Comparison of ENCODE assay signal across 21 cellular contexts in genomic region chr5:67299317-67299716, GRCh38.
DNase-seq lines count a peak whose midpoint lies in the region; ATAC-seq, FAIRE-seq and TF ChIP-seq lines count a peak whose summit lies in the region.
"Had no signal": no experiment of that assay in that cellular context is flagged by ENCODE, and none has a peak within 500 bp of the region (broad histone marks: within the 10 kb centered on the region; RNA-seq: fewer than 3 reads in every experiment).

No MANE protein-coding gene starts in this region.

- FAIRE-seq in GM12878 (lab: Jason Lieb, UNC) = no peak

- RAD21 ChIA-PET in GM12878 (lab: Charles Lee; ENCODE audit: unreplicated experiment) = no interaction called here

- TF ChIP-seq RAD21 in GM12878 (IDR thresholded peaks at IDR 0.05; ENCODE audit: insufficient read depth, low read depth, low read length) = no peak

- H3K79me2 ChIP-seq in GM12878 (ENCODE audit: control insufficient read depth, insufficient read depth, low read length) = no peaks in the 10 kb centered on the region

- POLR2A ChIA-PET in GM12878 (lab: Charles Lee) = no interaction called here

- H3K4me1 ChIP-seq in GM12878 (ENCODE audit: control insufficient read depth, insufficient read depth, low read length) (no peaks in the 10 kb centered on the region), uterus (peaks cover 0 to 6% of the 10 kb centered on the region in 2 donors)
- H3K4me1 ChIP-seq: right lobe of liver had no signal

- intact Hi-C loops in GM12878 (cut with micrococcal nuclease; ENCODE audit: unreplicated experiment) (no loop called here), uterus (cut with DNase I; ENCODE audit: low total_unique reads) (no loop called here)

- SMC1A ChIA-PET in GM12878 (lab: Charles Lee; ENCODE audit: uncharacterized antibody, unreplicated experiment) = no interaction called here

- in situ Hi-C loops in GM12878 (cut with MboI) = no loop called here

- WGBS in GM12878 (ENCODE audit: insufficient coverage, insufficient replicate concordance, low lambda C conversion rate, missing lambda C conversion rate) = 34% methylated on average over 1 of the region's 1 CpG

- no peak overlapping the region for H3K4me2 ChIP-seq in GM12878 (ENCODE audit: control insufficient read depth, insufficient read depth)
- H3K4me2 ChIP-seq: KMS-11 had no signal

- H3K9ac ChIP-seq in GM12878 (ENCODE audit: control insufficient read depth, insufficient read depth, low read length) = no peak overlapping the region
- H3K9ac ChIP-seq: BLaER1 treated with 17β-estradiol and CSF1 and Interleukin-3, amounts not matched to agents 10 nM and 100 nM; KMS-11 had no signal

- H3K27ac ChIP-seq in GM12878 (ENCODE audit: control insufficient read depth, insufficient read depth) (no peak overlapping the region), uterus (peak overlapping the region; percentile 91 to 94)
- H3K27ac ChIP-seq: KMS-11, right lobe of liver had no signal

- ATAC-seq in GM12878 = peak; percentile 31; the same call in 1 of the 3 replicates
- ATAC-seq: right lobe of liver, Right ventricle myocardium inferior had no signal

- DNase-seq in HCEC 1CT = peak; percentile 34
- DNase-seq in GM12878 (ENCODE audit: low read depth, low spot score) = no peak
- DNase-seq in kidney glomerular epithelial cell (lab: John Stamatoyannopoulos, UW) = peak; percentile 48
- DNase-seq in uterus = no peak
- no peak for DNase-seq in CD1c-positive myeloid dendritic cell (ENCODE audit: extremely low spot score)
- DNase-seq in activated CD4-positive, CD25-positive, alpha-beta regulatory T cell (lab: John Stamatoyannopoulos, UW) = no peak
- no peak for DNase-seq in NCI-H748 treated with DMSO at 0.1 percent for 48 hours (lab: John Stamatoyannopoulos, UW)
- DNase-seq: activated CD4-positive, alpha-beta T cell treated with anti-CD3 and anti-CD28 coated beads, Interleukin-2, amount 10 ng/mL, durations not matched to agents 24 days and 14 days; activated naive CD8-positive, alpha-beta T cell treated with anti-CD3 and anti-CD28 coated beads, Interleukin-2, amount 10 ng/mL, durations not matched to agents 7 days and 5 days; dermis blood vessel endothelial cell; DMS 273 treated with DMSO at 0.1 percent for 48 hours; head of caudate nucleus; NCI-H1048; NCI-H2081 treated with DMSO at 0.1 percent for 48 hours; right lobe of liver; stimulated activated naive CD4-positive, alpha-beta T cell treated with Interleukin-2 at 50 U/mL for 16 hours; SW 1271; thyroid gland had no signal

- no peaks in the 10 kb centered on the region for H4K20me1 ChIP-seq in GM12878 (ENCODE audit: control insufficient read depth, insufficient read depth)
- H4K20me1 ChIP-seq: BLaER1 treated with 17β-estradiol and CSF1 and Interleukin-3, amounts not matched to agents 10 nM and 100 nM had no signal

- no peak for TF ChIP-seq EP300 in GM12878 (IDR thresholded peaks at IDR 0.05; ENCODE audit: borderline replicate concordance in 1 of 2, control insufficient read depth in 1 of 2, low read depth in 2 of 2, low read length in 2 of 2)

- H2AFZ ChIP-seq in GM12878 (ENCODE audit: control insufficient read depth, low read depth, low read length) = no peak overlapping the region

- H3K36me3 ChIP-seq in GM12878 (ENCODE audit: control insufficient read depth in 2 of 2, insufficient read depth in 2 of 2, low read length in 1 of 2) = no peaks in the 10 kb centered on the region
- H3K36me3 ChIP-seq in uterus = no peaks in the 10 kb centered on the region
- H3K36me3 ChIP-seq: BLaER1 treated with 17β-estradiol and CSF1 and Interleukin-3, amounts not matched to agents 10 nM and 100 nM; right lobe of liver; thyroid gland had no signal

- no TSS peak for BruUV-seq in GM12878 (replicated peaks; lab: Mats Ljungman, UMichigan)

- no peak for TF ChIP-seq CTCF in GM12878 (IDR thresholded peaks at IDR 0.05 in 2 of 3, conservative IDR thresholded peaks at IDR 0.05 in 1 of 3; ENCODE audit: control insufficient read depth in 2 of 3, extremely low read depth in 1 of 3, insufficient read depth in 1 of 3, low read depth in 3 of 3, low read length in 3 of 3)
- no peak for TF ChIP-seq CTCF in uterus (IDR thresholded peaks at IDR 0.05)

- TF ChIP-seq POLR2A in GM12878 (IDR thresholded peaks at IDR 0.05; ENCODE audit: low read depth, low read length) (no peak), uterus (IDR thresholded peaks at IDR 0.05) (no peak)

- H3K4me3 ChIP-seq in GM12878 (no peak overlapping the region), uterus (no peak overlapping the region)
- H3K4me3 ChIP-seq: BLaER1 treated with 17β-estradiol and CSF1 and Interleukin-3, amounts not matched to agents 10 nM and 100 nM; right lobe of liver; thyroid gland had no signal

- CTCF ChIA-PET in GM12878 (lab: Yijun Ruan, JAX) = no interaction called here

- H3K9me3 ChIP-seq in GM12878 (replicated peaks; ENCODE audit: control insufficient read depth, insufficient read depth, low read length) (no peaks in the 10 kb centered on the region), uterus (no peaks in the 10 kb centered on the region)
- H3K9me3 ChIP-seq: right lobe of liver, thyroid gland had no signal

- H3K27me3 ChIP-seq in GM12878 (replicated peaks in 1 of 2; ENCODE audit: control insufficient read depth in 2 of 2, insufficient read depth in 2 of 2, low read length in 1 of 2) = no peaks in the 10 kb centered on the region
- H3K27me3 ChIP-seq in uterus = no peaks in the 10 kb centered on the region
- H3K27me3 ChIP-seq: BLaER1 treated with 17β-estradiol and CSF1 and Interleukin-3, amounts not matched to agents 10 nM and 100 nM; right lobe of liver; thyroid gland had no signal

TF ChIP-seq in GM12878, 131 proteins besides CTCF, POLR2A, EP300 and RAD21:
- no peak for TF ChIP-seq CHD2 (IDR thresholded peaks at IDR 0.05; ENCODE audit: borderline replicate concordance, low read depth, low read length)
- no peak for TF ChIP-seq STAT3 (IDR thresholded peaks at IDR 0.05; ENCODE audit: low read depth, low read length)
- no peak for TF ChIP-seq KLF5 (IDR thresholded peaks at IDR 0.05; ENCODE audit: partially characterized antibody)
- no peak for TF ChIP-seq RUNX3 (IDR thresholded peaks at IDR 0.05; ENCODE audit: low read length)
- no peak for TF ChIP-seq GABPA (IDR thresholded peaks at IDR 0.05; ENCODE audit: low read depth)
- no peak for TF ChIP-seq FOXK2 (IDR thresholded peaks at IDR 0.05)
- TF ChIP-seq BCLAF1 (IDR thresholded peaks at IDR 0.05) = no peak
- no peak for TF ChIP-seq RCOR1 (conservative IDR thresholded peaks at IDR 0.05; ENCODE audit: low read depth, low read length)
- peak in 1 of 2 experiments; percentile 65; a peak in 2 of 4 replicates for TF ChIP-seq BHLHE40 (IDR thresholded peaks at IDR 0.05; ENCODE audit: borderline replicate concordance in 1 of 2, low read depth in 2 of 2, low read length in 1 of 2)
- TF ChIP-seq ZNF274 (IDR thresholded peaks at IDR 0.05; ENCODE audit: insufficient read depth, insufficient read length) = no peak
- no peak for TF ChIP-seq RB1 (IDR thresholded peaks at IDR 0.05; ENCODE audit: borderline replicate concordance)
- TF ChIP-seq NRF1 (conservative IDR thresholded peaks at IDR 0.05; ENCODE audit: low read depth, low read length) = no peak
- no peak for TF ChIP-seq KDM1A (IDR thresholded peaks at IDR 0.05; ENCODE audit: borderline replicate concordance)
- TF ChIP-seq YY1 (IDR thresholded peaks at IDR 0.05; ENCODE audit: low read depth, low read length) = no peak
- no peak for TF ChIP-seq CBFB (IDR thresholded peaks at IDR 0.05; ENCODE audit: low read depth)
- TF ChIP-seq BCL11A (IDR thresholded peaks at IDR 0.05; ENCODE audit: low read depth, low read length) = peak; percentile 64; the same call in 1 of the 2 replicates
- no peak for TF ChIP-seq ETV6 (conservative IDR thresholded peaks at IDR 0.05 in 1 of 2, IDR thresholded peaks at IDR 0.05 in 1 of 2; ENCODE audit: borderline replicate concordance in 1 of 2, low read depth in 1 of 2)
- TF ChIP-seq EZH2 (IDR thresholded peaks at IDR 0.05; ENCODE audit: borderline replicate concordance, control insufficient read depth, low read depth, low read length) = no peak
- no peak for TF ChIP-seq PKNOX1 (IDR thresholded peaks at IDR 0.05)
- TF ChIP-seq ZNF24 (IDR thresholded peaks at IDR 0.05) = peak; percentile 30; the same call in 1 of the 2 replicates
- TF ChIP-seq SMARCA5 (IDR thresholded peaks at IDR 0.05) = no peak
- no peak for TF ChIP-seq ZBED1 (IDR thresholded peaks at IDR 0.05; ENCODE audit: borderline replicate concordance)
- TF ChIP-seq MTA2 (IDR thresholded peaks at IDR 0.05; ENCODE audit: low read depth) = peak; percentile 87

Comparison
In these comparisons a context has a peak if more than half of its experiments do, and no peak if none do; other contexts are left out.
1. DNase-seq: peak in HCEC 1CT (single experiment) and kidney glomerular epithelial cell (single experiment); none in GM12878 (single experiment), uterus (0 of 2), CD1c-positive myeloid dendritic cell (single experiment), activated CD4-positive, CD25-positive, alpha-beta regulatory T cell (0 of 4) and NCI-H748 treated with DMSO at 0.1 percent for 48 hours (single experiment).